13 cellular contexts compared by ENCODE assay signal in the genomic region with DNA sequence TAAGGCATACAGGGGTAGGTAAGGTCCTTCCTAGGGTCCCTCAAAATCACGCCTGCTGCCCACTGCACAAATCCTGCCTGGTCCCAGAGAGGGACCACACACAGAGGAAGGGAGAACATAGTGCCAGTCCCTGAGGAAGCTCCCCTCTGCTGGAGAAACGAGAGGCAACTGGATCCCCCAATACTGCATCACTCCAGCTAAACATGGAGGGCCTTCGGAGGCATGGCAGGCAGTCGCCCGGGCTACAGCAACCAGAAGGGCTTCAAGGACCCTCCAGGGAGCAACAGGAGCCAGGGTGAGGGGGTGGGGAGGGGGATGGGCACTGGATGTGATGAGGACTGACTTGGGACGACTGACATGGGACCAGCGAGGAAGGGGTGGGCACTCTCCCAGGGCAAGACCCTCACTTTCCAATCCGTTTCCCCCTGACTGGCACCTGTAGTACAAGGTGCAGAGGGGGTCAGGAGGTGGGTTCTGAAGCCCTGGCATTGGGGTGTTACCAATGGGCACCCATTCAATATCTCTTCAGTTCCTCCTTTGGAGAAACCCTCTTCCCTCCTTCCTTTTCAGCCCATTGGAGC. TPM values are rescaled to one million over a fixed set of nuclear protein-coding genes. Genes with fewer than 3 reads are reported as not detected.
A peak's percentile ranks its signal among the peaks of the same experiment; 100 is the strongest.
DNase-seq lines count a peak whose midpoint lies in the region; ATAC-seq, FAIRE-seq and TF ChIP-seq lines count a peak whose summit lies in the region.
"Had no signal": no experiment of that assay in that cellular context is flagged by ENCODE, and none has a peak within 500 bp of the region (broad histone marks: within the 10 kb centered on the region; RNA-seq: fewer than 3 reads in every experiment).

No MANE protein-coding gene starts in this region.

- no TSS peak for BruUV-seq in Panc1 (replicated peaks; lab: Mats Ljungman, UMichigan)

- H2BK20ac ChIP-seq in H1 (ENCODE audit: low read length) = 0 out of 2 replicates have a peak overlapping the region, but pooled peaks have one; percentile 29

- TF ChIP-seq RAD21 in H1 (IDR thresholded peaks at IDR 0.05 in 1 of 2, conservative IDR thresholded peaks at IDR 0.05 in 1 of 2; ENCODE audit: low read depth in 2 of 2, low read length in 2 of 2) = no peak

- H3K4me3 Mint-ChIP-seq in activated CD4-positive, alpha-beta T cell treated with anti-CD3 and anti-CD28 coated beads, Interleukin-2, amount 10 ng/mL, durations not matched to agents 24 days and 14 days = peak overlapping the region; percentile 88
- H3K4me3 Mint-ChIP-seq in stimulated activated memory B cell treated with anti-CD40 and anti-IgM and Interleukin-4, amounts not matched to agents 10 μg/mL and 1 μg/mL and 100 μg/mL, for 72 hours = peak overlapping the region; percentile 38

- H3K4ac ChIP-seq in H1 (replicated peaks; ENCODE audit: insufficient read length, low read depth, low read length) = no peak overlapping the region

- no peak overlapping the region; the same call in 1 of the 2 replicates for H2AK5ac ChIP-seq in H1 (ENCODE audit: low read depth, low read length)

- in situ Hi-C loops in Panc1 (cut with HindIII; ENCODE audit: low pct_unique_long_range_greater_than_20kb, low sequenced_read_pairs) = no loop called here

- H3K79me1 ChIP-seq in H1 (ENCODE audit: low read depth, low read length) = no peaks in the 10 kb centered on the region

- no peak overlapping the region for H3K4me3 ChIP-seq in Panc1 (ENCODE audit: low read depth in 2 of 2, low read length in 2 of 2)
- H3K4me3 ChIP-seq in H1 (ENCODE audit: extremely low read depth in 1 of 4, insufficient read depth in 2 of 4, low read depth in 3 of 4, low read length in 4 of 4) = no peak overlapping the region
- H3K4me3 ChIP-seq in psoas muscle = no peak overlapping the region
- H3K4me3 ChIP-seq: GM23248 had no signal

- H3K23me2 ChIP-seq in H1 (ENCODE audit: low read depth, low read length) = peaks cover 5% of the 10 kb centered on the region; the same call in 1 of the 2 replicates

- TF ChIP-seq EP300 in H1 (IDR thresholded peaks at IDR 0.05; ENCODE audit: borderline replicate concordance in 1 of 2, low read depth in 2 of 2, low read length in 2 of 2) = no peak

- H3K4me2 ChIP-seq in H1 (ENCODE audit: insufficient read depth in 1 of 2, low read depth in 2 of 2, low read length in 2 of 2) = no peak overlapping the region

- H2BK5ac ChIP-seq in H1 (ENCODE audit: low read depth, low read length) = peak overlapping the region; percentile 40; the same call in 1 of the 2 replicates

- H3K18ac ChIP-seq in H1 (ENCODE audit: extremely low read depth, low read length) = no peak overlapping the region

- no peaks in the 10 kb centered on the region for H3K36me3 ChIP-seq in Panc1 (ENCODE audit: control insufficient read depth, insufficient read depth, low read length)
- no peaks in the 10 kb centered on the region for H3K36me3 ChIP-seq in H1 (ENCODE audit: control insufficient read depth in 2 of 4, insufficient read depth in 4 of 4, low read length in 3 of 4)
- no peaks in the 10 kb centered on the region for H3K36me3 ChIP-seq in psoas muscle (ENCODE audit: insufficient read depth in 1 of 2, low read depth in 1 of 2)

- TF ChIP-seq CTCF in Panc1 (IDR thresholded peaks at IDR 0.05) (no peak), H1 (IDR thresholded peaks at IDR 0.05; ENCODE audit: control extremely low read depth in 1 of 3, insufficient read depth in 1 of 3, low read depth in 1 of 3, low read length in 3 of 3) (no peak), psoas muscle (IDR thresholded peaks at IDR 0.05) (no peak)

- CTCF ChIA-PET in Panc1 (lab: Charles Lee) = no interaction called here
- CTCF ChIA-PET in H1 (lab: Charles Lee; ENCODE audit: partially characterized antibody) = interaction anchor here (0.6 to 1.2 kb wide), 3 partner anchors 12 to 21 kb away, joined by 3 to 4 read pairs (median 3); no protein-coding TSS in a partner anchor

- peak overlapping the region; percentile 92 for H2BK15ac ChIP-seq in H1 (ENCODE audit: low read length)

- no peak overlapping the region for H4K8ac ChIP-seq in H1 (ENCODE audit: extremely low read depth, insufficient read depth, low read length)

- H3K9me3 Mint-ChIP-seq in activated CD4-positive, alpha-beta T cell treated with anti-CD3 and anti-CD28 coated beads, Interleukin-2, amount 10 ng/mL, durations not matched to agents 24 days and 14 days = peaks cover 4% of the 10 kb centered on the region
- no peaks in the 10 kb centered on the region for H3K9me3 Mint-ChIP-seq in stimulated activated memory B cell treated with anti-CD40 and anti-IgM and Interleukin-4, amounts not matched to agents 10 μg/mL and 1 μg/mL and 100 μg/mL, for 72 hours

- H4K20me1 ChIP-seq in H1 (replicated peaks in 1 of 2; ENCODE audit: control insufficient read depth in 1 of 2, insufficient read depth in 2 of 2, low read length in 2 of 2) = no peaks in the 10 kb centered on the region

- no peak overlapping the region for H2AFZ ChIP-seq in H1 (ENCODE audit: low read length)
- H2AFZ ChIP-seq: GM23248 had no signal

- H3K79me2 ChIP-seq in H1 (ENCODE audit: control insufficient read depth in 1 of 2, insufficient read depth in 2 of 2, low read length in 2 of 2) = no peaks in the 10 kb centered on the region

- H3K27ac Mint-ChIP-seq in activated CD4-positive, alpha-beta T cell treated with anti-CD3 and anti-CD28 coated beads, Interleukin-2, amount 10 ng/mL, durations not matched to agents 24 days and 14 days = peak overlapping the region; percentile 100
- peak overlapping the region; percentile 99 for H3K27ac Mint-ChIP-seq in stimulated activated memory B cell treated with anti-CD40 and anti-IgM and Interleukin-4, amounts not matched to agents 10 μg/mL and 1 μg/mL and 100 μg/mL, for 72 hours

- H3K9me3 ChIP-seq in Panc1 (ENCODE audit: control insufficient read depth, insufficient read depth, low read depth, low read length) = no peaks in the 10 kb centered on the region
- H3K9me3 ChIP-seq in H1 (ENCODE audit: insufficient read depth in 2 of 2, low read depth in 1 of 2, low read length in 1 of 2) = no peaks in the 10 kb centered on the region; a peak in 1 of 4 replicates
- no peaks in the 10 kb centered on the region for H3K9me3 ChIP-seq in psoas muscle

- peaks cover 71% of the 10 kb centered on the region for H3K4me1 Mint-ChIP-seq in activated CD4-positive, alpha-beta T cell treated with anti-CD3 and anti-CD28 coated beads, Interleukin-2, amount 10 ng/mL, durations not matched to agents 24 days and 14 days
- H3K4me1 Mint-ChIP-seq in stimulated activated memory B cell treated with anti-CD40 and anti-IgM and Interleukin-4, amounts not matched to agents 10 μg/mL and 1 μg/mL and 100 μg/mL, for 72 hours = peaks cover 65% of the 10 kb centered on the region

- TF ChIP-seq POLR2A in H1 (IDR thresholded peaks at IDR 0.05; ENCODE audit: control extremely low read depth in 1 of 2, low read depth in 2 of 2, low read length in 2 of 2) = no peak

- peak overlapping the region; percentile 94 for H3K27ac ChIP-seq in Panc1 (ENCODE audit: low read length)
- no peak overlapping the region; the same call in 1 of the 2 replicates for H3K27ac ChIP-seq in H1 (ENCODE audit: low read depth, low read length)
- no peak overlapping the region for H3K27ac ChIP-seq in psoas muscle

- peaks cover 6% of the 10 kb centered on the region for H3K36me3 Mint-ChIP-seq in activated CD4-positive, alpha-beta T cell treated with anti-CD3 and anti-CD28 coated beads, Interleukin-2, amount 10 ng/mL, durations not matched to agents 24 days and 14 days (ENCODE audit: low read depth)
- no peaks in the 10 kb centered on the region for H3K36me3 Mint-ChIP-seq in stimulated activated memory B cell treated with anti-CD40 and anti-IgM and Interleukin-4, amounts not matched to agents 10 μg/mL and 1 μg/mL and 100 μg/mL, for 72 hours

- WGBS in H1 (ENCODE audit: extremely low coverage in 1 of 2, insufficient coverage in 1 of 2, insufficient read length in 1 of 2, insufficient replicate concordance in 2 of 2, low coverage in 1 of 2, low lambda C conversion rate in 2 of 2, missing lambda C conversion rate in 1 of 2), 2 experiments = 86% methylated on average over 8 of the region's 8 CpGs; no CpG with 5 or more reads in 1 of the 2 experiments
- 78 to 85% (median 80%) methylated on average over 8 of the region's 8 CpGs for WGBS in psoas muscle, 3 donors

- ATAC-seq in Panc1 = no peak
- no peak for ATAC-seq in stimulated activated memory B cell treated with anti-CD40 and anti-IgM and Interleukin-4, amounts not matched to agents 10 μg/mL and 1 μg/mL and 100 μg/mL, for 72 hours
- no peak for ATAC-seq in HG03159 (IDR thresholded peaks at IDR 0.05; ENCODE audit: unreplicated experiment)
- no peak for ATAC-seq in psoas muscle

- H4K5ac ChIP-seq in H1 (ENCODE audit: insufficient read length, low read depth, low read length) = no peak overlapping the region

- no peak overlapping the region for H3K9ac ChIP-seq in H1 (replicated peaks in 1 of 4; ENCODE audit: extremely low read depth in 1 of 4, low read depth in 3 of 4, low read length in 3 of 4)

- peaks cover 2% of the 10 kb centered on the region for H3K27me3 Mint-ChIP-seq in activated CD4-positive, alpha-beta T cell treated with anti-CD3 and anti-CD28 coated beads, Interleukin-2, amount 10 ng/mL, durations not matched to agents 24 days and 14 days
- no peaks in the 10 kb centered on the region for H3K27me3 Mint-ChIP-seq in stimulated activated memory B cell treated with anti-CD40 and anti-IgM and Interleukin-4, amounts not matched to agents 10 μg/mL and 1 μg/mL and 100 μg/mL, for 72 hours

- DNase-seq in activated CD4-positive, alpha-beta T cell treated with anti-CD3 and anti-CD28 coated beads, Interleukin-2, amount 10 ng/mL, durations not matched to agents 24 days and 14 days = peak; percentile 60
- DNase-seq in activated CD4-positive, alpha-beta T cell treated with anti-CD3 and anti-CD28 coated beads for 48 hours = no peak
- DNase-seq in Panc1 (ENCODE audit: low read depth, low spot score) (no peak), H1 (ENCODE audit: low read depth in 1 of 2, low spot score in 2 of 2) (no peak), psoas muscle (no peak), HCEC 1CT (no peak)
- DNase-seq: activated gamma-delta T cell treated with Interleukin-2 at 50 U/mL for 16 hours, NCI-H2081 had no signal

- no peak overlapping the region for H2BK120ac ChIP-seq in H1 (replicated peaks; ENCODE audit: low read depth, low read length)

- intact Hi-C loops in activated CD4-positive, alpha-beta T cell treated with anti-CD3 and anti-CD28 coated beads, Interleukin-2, amount 10 ng/mL, durations not matched to agents 24 days and 14 days (cut with micrococcal nuclease) = loop anchor here (5.0 kb wide), 1 partner anchor 363 kb away; no protein-coding TSS in a partner anchor
- intact Hi-C loops in Panc1 (cut with micrococcal nuclease; ENCODE audit: unreplicated experiment) = no loop called here
- intact Hi-C loops in psoas muscle (cut with DNase I) = no loop called here

- H3K56ac ChIP-seq in H1 (replicated peaks; ENCODE audit: insufficient read length, low read depth, low read length) = no peak overlapping the region

- H3K23ac ChIP-seq in H1 (ENCODE audit: insufficient read length) = no peak overlapping the region

- H3K27me3 ChIP-seq in Panc1 (ENCODE audit: control insufficient read depth, insufficient read depth, low read length) (no peaks in the 10 kb centered on the region), H1 (replicated peaks in 1 of 4; ENCODE audit: control insufficient read depth in 3 of 4, extremely low read depth in 1 of 4, insufficient read depth in 3 of 4, low read length in 3 of 4) (no peaks in the 10 kb centered on the region; a peak in 1 of 7 replicates), psoas muscle (ENCODE audit: insufficient read depth in 3 of 3, low read length in 2 of 3) (no peaks in the 10 kb centered on the region)

- POLR2A ChIA-PET in Panc1 (lab: Charles Lee) (interaction anchor here (0.6 kb wide), 1 partner anchor 300 kb away, joined by 3 read pairs; no protein-coding TSS in a partner anchor), H1 (lab: Charles Lee; ENCODE audit: partially characterized antibody) (interaction anchor here (1.0 to 1.4 kb wide), 3 partner anchors 11 to 58 kb away, joined by 3 read pairs; no protein-coding TSS in a partner anchor)

- H4K91ac ChIP-seq in H1 (replicated peaks; ENCODE audit: insufficient read length, low read length) = no peak overlapping the region

- no peak for FAIRE-seq in H1 (lab: Jason Lieb, UNC)
- FAIRE-seq: G401.6, TTC549 had no signal

- H3K14ac ChIP-seq in H1 (ENCODE audit: insufficient read length) = no peak overlapping the region

- H2BK12ac ChIP-seq in H1 (ENCODE audit: low read depth, low read length) = peak overlapping the region; percentile 92; the same call in 1 of the 2 replicates

- peaks cover 40% of the 10 kb centered on the region for H3K4me1 ChIP-seq in Panc1 (ENCODE audit: control insufficient read depth, insufficient read depth, low read length)
- H3K4me1 ChIP-seq in H1 (replicated peaks in 1 of 4; ENCODE audit: control insufficient read depth in 3 of 4, insufficient read depth in 4 of 4, low read length in 3 of 4) = peaks cover 5 to 21% (median 12%) of the 10 kb centered on the region in 4 experiments
- H3K4me1 ChIP-seq in psoas muscle = peaks cover 16% of the 10 kb centered on the region

RNA-seq across cellular contexts. Expression of a gene that starts 21.7 kb away (rescaled TPM):
- total RNA-seq in activated CD4-positive, alpha-beta T cell treated with anti-CD3 and anti-CD28 coated beads, Interleukin-2, amount 10 ng/mL, durations not matched to agents 24 days and 14 days = 260 and 271 TPM in 2 replicates
- total RNA-seq in Panc1 (2021; ENCODE audit: unreplicated experiment) = 157 TPM
- polyA plus RNA-seq in Panc1 (2012; ENCODE audit: insufficient read length) = 344 TPM
- total RNA-seq in H1 (2021; fragmentation: NEBNext Ultra II Directional; extraction: Animal tissue kit (Norgen Biotek cat#: 25700)) = 42.1 and 47.4 TPM in 2 replicates
- polyA plus RNA-seq in H1 (2011; rRNA removed) = 108 and 187 TPM in 2 replicates
- polyA plus RNA-seq in H1 (2011; cell fraction: cytosol; rRNA removed) = 146 TPM
- 143 TPM for polyA plus RNA-seq in H1 (2011; cell fraction: nucleus; rRNA removed)
- polyA plus RNA-seq in H1 (2012, experiment 1 of 2) = 55.0 to 142 TPM (median 113 TPM) in 4 replicates
- 62.5 TPM for polyA plus RNA-seq in H1 (2012, experiment 2 of 2)
- 18.5 TPM for polyA plus RNA-seq in H1 (2013, experiment 1 of 2)
- 19.9 TPM for polyA plus RNA-seq in H1 (2013, experiment 2 of 2)
- 63.3 and 82.3 TPM in 2 replicates for polyA minus RNA-seq in H1 (2011; rRNA and poly(A)+ RNA removed)
- 113 TPM for polyA minus RNA-seq in H1 (2011; cell fraction: cytosol; rRNA and poly(A)+ RNA removed)
- 186 TPM for polyA minus RNA-seq in H1 (2011; cell fraction: nucleus; rRNA and poly(A)+ RNA removed)
- 100 to 1,000 TPM in 1 of 4 donors, 10 to 100 TPM in 3; 16.1 to 220 (median 65.4) TPM for total RNA-seq in psoas muscle
- 100 to 1,000 TPM; 114 to 744 (median 487) TPM for polyA plus RNA-seq in psoas muscle

RNA-seq across cellular contexts. Expression of a gene that starts 59.3 kb away (rescaled TPM):
- total RNA-seq in activated CD4-positive, alpha-beta T cell treated with anti-CD3 and anti-CD28 coated beads, Interleukin-2, amount 10 ng/mL, durations not matched to agents 24 days and 14 days = 32.5 and 35.1 TPM in 2 replicates
- 51.0 TPM for total RNA-seq in Panc1 (2021; ENCODE audit: unreplicated experiment)
- polyA plus RNA-seq in Panc1 (2012; ENCODE audit: insufficient read length) = 46.8 TPM
- 19.6 and 20.5 TPM in 2 replicates for total RNA-seq in H1 (2021; fragmentation: NEBNext Ultra II Directional; extraction: Animal tissue kit (Norgen Biotek cat#: 25700))
- 10.8 and 16.0 TPM in 2 replicates for polyA plus RNA-seq in H1 (2011; rRNA removed)
- polyA plus RNA-seq in H1 (2011; cell fraction: cytosol; rRNA removed) = 12.4 TPM
- 23.3 TPM for polyA plus RNA-seq in H1 (2011; cell fraction: nucleus; rRNA removed)
- polyA plus RNA-seq in H1 (2012, experiment 1 of 2) = 10.7 to 18.5 TPM (median 16.7 TPM) in 4 replicates
- polyA plus RNA-seq in H1 (2012, experiment 2 of 2) = 12.5 TPM
- 14.1 TPM for polyA plus RNA-seq in H1 (2013, experiment 1 of 2)
- 15.3 TPM for polyA plus RNA-seq in H1 (2013, experiment 2 of 2)
- polyA minus RNA-seq in H1 (2011; rRNA and poly(A)+ RNA removed) = 9.2 and 9.8 TPM in 2 replicates
- polyA minus RNA-seq in H1 (2011; cell fraction: cytosol; rRNA and poly(A)+ RNA removed) = 12.0 TPM
- polyA minus RNA-seq in H1 (2011; cell fraction: nucleus; rRNA and poly(A)+ RNA removed) = 13.9 TPM
- 10 to 100 TPM; 24.0 to 38.7 (median 34.0) TPM for total RNA-seq in psoas muscle
- polyA plus RNA-seq in psoas muscle = 10 to 100 TPM; 22.1 to 24.9 (median 22.5) TPM
